In genomic region chr4:60724623-60725022, GRCh38 we compare ENCODE assay signal across 10 cellular contexts.
A peak's percentile ranks its signal among the peaks of the same experiment; 100 is the strongest.
DNase-seq lines count a peak whose midpoint lies in the region; ATAC-seq and TF ChIP-seq lines count a peak whose summit lies in the region.
"Had no signal": no experiment of that assay in that cellular context is flagged by ENCODE, and none has a peak within 500 bp of the region (broad histone marks: within the 10 kb centered on the region; RNA-seq: fewer than 3 reads in every experiment).

No MANE protein-coding gene starts in this region.

- DNase-seq in EH (ENCODE audit: low read depth) (peak; percentile 99), RPMI7951 (ENCODE audit: low read depth) (peak; percentile 1), fibroblast of pulmonary artery (ENCODE audit: low read depth) (peak; percentile 91), osteocyte (ENCODE audit: extremely low spot score, unreplicated experiment) (no peak)
- no peak for DNase-seq in activated naive CD4-positive, alpha-beta T cell (lab: John Stamatoyannopoulos, UW)
- DNase-seq: retina had no signal

- H3K4me3 ChIP-seq in fibroblast of pulmonary artery (replicated peaks; ENCODE audit: low read depth, low read length): no peak overlapping the region

- H3K4me3 Mint-ChIP-seq in osteocyte (ENCODE audit: unreplicated experiment): no peak overlapping the region
- H3K4me3 Mint-ChIP-seq: activated naive CD8-positive, alpha-beta T cell had no signal

- peaks cover 16% of the 10 kb centered on the region for H3K9me3 Mint-ChIP-seq in osteocyte (ENCODE audit: unreplicated experiment)

- TF ChIP-seq CTCF in fibroblast of pulmonary artery (IDR thresholded peaks at IDR 0.05; ENCODE audit: low read length, missing control alignments): no peak
- no peak for TF ChIP-seq CTCF in osteocyte (IDR thresholded peaks at IDR 0.05)

- no peaks in the 10 kb centered on the region for H3K36me3 Mint-ChIP-seq in osteocyte (ENCODE audit: unreplicated experiment)
- H3K36me3 Mint-ChIP-seq: activated naive CD8-positive, alpha-beta T cell had no signal

- peak overlapping the region; percentile 43 for H3K27ac Mint-ChIP-seq in osteocyte (ENCODE audit: unreplicated experiment)
- H3K27ac Mint-ChIP-seq: activated naive CD8-positive, alpha-beta T cell had no signal

- ATAC-seq in GM19328 (IDR thresholded peaks at IDR 0.05; ENCODE audit: unreplicated experiment) (no peak), HG03135 (IDR thresholded peaks at IDR 0.05; ENCODE audit: unreplicated experiment) (no peak), GM21381 (IDR thresholded peaks at IDR 0.05; ENCODE audit: unreplicated experiment) (no peak)

- no peaks in the 10 kb centered on the region for H3K27me3 Mint-ChIP-seq in osteocyte (ENCODE audit: unreplicated experiment)
- H3K27me3 Mint-ChIP-seq: activated naive CD8-positive, alpha-beta T cell had no signal

- peaks cover 33% of the 10 kb centered on the region for H3K4me1 Mint-ChIP-seq in osteocyte (ENCODE audit: unreplicated experiment)

Comparison
In these comparisons a context has a peak if more than half of its experiments do, and no peak if none do; other contexts are left out.
1. DNase-seq: peak in EH (single experiment), RPMI7951 (single experiment) and fibroblast of pulmonary artery (single experiment); none in osteocyte (single experiment) and activated naive CD4-positive, alpha-beta T cell (0 of 4).